24 cellular contexts compared by ENCODE assay signal in the genomic region with DNA sequence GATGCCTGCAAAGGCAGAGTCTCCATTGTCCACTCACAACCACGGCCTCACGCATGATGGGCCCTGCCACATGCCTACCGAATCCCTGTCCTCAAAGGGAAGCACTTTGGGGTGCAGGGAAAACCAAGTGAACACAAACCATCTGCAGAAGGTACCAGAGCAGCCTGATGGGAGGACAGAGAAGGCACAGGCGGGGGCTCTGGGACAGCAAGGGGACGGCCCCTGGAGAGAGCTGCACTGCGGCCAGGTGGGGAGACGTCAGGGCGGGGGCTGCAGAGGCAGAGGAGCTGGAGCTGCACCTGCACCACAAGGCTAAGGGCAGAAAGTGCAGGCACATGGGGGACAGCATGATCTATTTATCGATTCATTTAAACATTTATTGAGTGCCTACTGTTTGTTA.
"Had no signal": no experiment of that assay in that cellular context is flagged by ENCODE, and none has a peak within 500 bp of the region (broad histone marks: within the 10 kb centered on the region; RNA-seq: fewer than 3 reads in every experiment).

No MANE protein-coding gene starts in this region.

- DNase-seq: colonic mucosa; dermis blood vessel endothelial cell; dorsolateral prefrontal cortex; effector CD8-positive, alpha-beta T cell; effector memory CD8-positive, alpha-beta T cell; erythroblast; esophagus squamous epithelium; foreskin fibroblast; foreskin melanocyte; gastrocnemius medialis; glutamatergic neuron; head of caudate nucleus; heart right ventricle; hippocampal formation; left colon; left lung; left ventricle myocardium superior; lower lobe of right lung; mesenchymal stem cell; mucosa of descending colon; naive B cell had no signal

- H3K36me3 Mint-ChIP-seq: mesothelial cell of epicardium, naive B cell had no signal

- H3K4me1 Mint-ChIP-seq: endodermal cell, mesothelial cell of epicardium, naive B cell had no signal

- H3K27ac Mint-ChIP-seq: effector memory CD8-positive, alpha-beta T cell; endodermal cell; mesothelial cell of epicardium; naive B cell had no signal

- H3K4me3 Mint-ChIP-seq: effector memory CD8-positive, alpha-beta T cell; endodermal cell; mesothelial cell of epicardium; naive B cell had no signal

- ATAC-seq: effector memory CD8-positive, alpha-beta T cell; esophagus mucosa; gastrocnemius medialis; heart right ventricle; left colon; left lung; left ventricle myocardium superior; lower lobe of right lung; mucosa of descending colon had no signal
